Comparison of ENCODE assay signal across 22 cellular contexts in the genomic region with DNA sequence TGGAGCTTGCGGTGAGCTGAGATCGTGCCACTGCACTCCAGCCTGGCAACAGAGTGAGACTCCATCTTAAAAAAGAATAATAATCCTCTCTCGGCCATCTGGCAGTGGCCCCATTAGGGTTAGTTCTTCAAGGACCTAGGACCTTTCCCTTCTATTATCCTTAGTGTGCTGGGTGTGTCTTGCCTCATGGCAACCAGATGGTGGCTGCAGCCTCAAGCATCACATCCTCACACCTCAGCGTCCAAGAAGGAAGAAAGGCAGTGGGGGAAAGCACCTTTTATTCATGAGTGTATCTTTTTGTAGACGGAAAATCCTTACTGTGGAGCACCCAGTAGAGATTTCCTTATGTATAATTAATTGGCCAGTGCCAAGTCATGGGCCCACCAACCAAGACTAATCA. TPM values are rescaled to one million over a fixed set of nuclear protein-coding genes. Genes with fewer than 3 reads are reported as not detected.
DNase-seq lines count a peak whose midpoint lies in the region; ATAC-seq, FAIRE-seq and TF ChIP-seq lines count a peak whose summit lies in the region.
"Had no signal": no experiment of that assay in that cellular context is flagged by ENCODE, and none has a peak within 500 bp of the region (broad histone marks: within the 10 kb centered on the region; RNA-seq: fewer than 3 reads in every experiment).

No MANE protein-coding gene starts in this region.

- H3K4me1 ChIP-seq in H1 (replicated peaks in 1 of 4; ENCODE audit: control insufficient read depth in 3 of 4, insufficient read depth in 4 of 4, low read length in 3 of 4): no peaks in the 10 kb centered on the region
- peaks cover 26 to 27% of the 10 kb centered on the region in 2 experiments for H3K4me1 ChIP-seq in trophoblast cell (ENCODE audit: control insufficient read depth in 1 of 2, insufficient read depth in 2 of 2, low read length in 2 of 2)
- H3K4me1 ChIP-seq: BE2C had no signal

- H2BK20ac ChIP-seq in H1 (ENCODE audit: low read length): no peak overlapping the region

- no peaks in the 10 kb centered on the region for H3K9me3 ChIP-seq in H1 (ENCODE audit: insufficient read depth in 2 of 2, low read depth in 1 of 2, low read length in 1 of 2)
- H3K9me3 ChIP-seq in trophoblast cell (ENCODE audit: insufficient read depth, low read depth, low read length): no peaks in the 10 kb centered on the region
- H3K9me3 ChIP-seq: BE2C had no signal

- no peak overlapping the region for H3K56ac ChIP-seq in H1 (replicated peaks; ENCODE audit: insufficient read length, low read depth, low read length)

- H3K79me1 ChIP-seq in H1 (ENCODE audit: low read depth, low read length) (no peaks in the 10 kb centered on the region), trophoblast cell (ENCODE audit: low read length) (peaks cover 24% of the 10 kb centered on the region)

- no peak for TF ChIP-seq RAD21 in H1 (IDR thresholded peaks at IDR 0.05 in 1 of 2, conservative IDR thresholded peaks at IDR 0.05 in 1 of 2; ENCODE audit: low read depth in 2 of 2, low read length in 2 of 2)

- POLR2A ChIA-PET in H1 (lab: Charles Lee; ENCODE audit: partially characterized antibody): no interaction called here

- H4K20me1 ChIP-seq in H1 (replicated peaks in 1 of 2; ENCODE audit: control insufficient read depth in 1 of 2, insufficient read depth in 2 of 2, low read length in 2 of 2): no peaks in the 10 kb centered on the region

- WGBS in H1 (ENCODE audit: extremely low coverage in 1 of 2, insufficient coverage in 1 of 2, insufficient read length in 1 of 2, insufficient replicate concordance in 2 of 2, low coverage in 1 of 2, low lambda C conversion rate in 2 of 2, missing lambda C conversion rate in 1 of 2), 2 experiments: 77% methylated on average over 5 of the region's 5 CpGs; no CpG with 5 or more reads in 1 of the 2 experiments
- WGBS in trophoblast cell (ENCODE audit: extremely low coverage, insufficient coverage, insufficient read length): no CpG with 5 or more reads among the region's 5 CpGs

- H3K23ac ChIP-seq in H1 (ENCODE audit: insufficient read length) (no peak overlapping the region), trophoblast cell (ENCODE audit: low read length) (no peak overlapping the region)

- H3K4me3 ChIP-seq in H1 (ENCODE audit: extremely low read depth in 1 of 4, insufficient read depth in 2 of 4, low read depth in 3 of 4, low read length in 4 of 4) (no peak overlapping the region), trophoblast cell (ENCODE audit: low read depth, low read length) (no peak overlapping the region)
- H3K4me3 ChIP-seq: GM23338 had no signal

- FAIRE-seq in H1 (lab: Jason Lieb, UNC): no peak
- FAIRE-seq: A204.1, D721Med, HepG2 had no signal

- H3K9ac ChIP-seq in H1 (replicated peaks in 1 of 4; ENCODE audit: extremely low read depth in 1 of 4, low read depth in 3 of 4, low read length in 3 of 4): no peak overlapping the region
- H3K9ac ChIP-seq in trophoblast cell (ENCODE audit: low read length): no peak overlapping the region

- H2BK120ac ChIP-seq in H1 (replicated peaks; ENCODE audit: low read depth, low read length) (no peak overlapping the region), trophoblast cell (ENCODE audit: insufficient read depth, low read length, poor library complexity) (peak overlapping the region; percentile 47)

- no peak for TF ChIP-seq CTCF in H1 (IDR thresholded peaks at IDR 0.05; ENCODE audit: control extremely low read depth in 1 of 3, insufficient read depth in 1 of 3, low read depth in 1 of 3, low read length in 3 of 3)

- no peak overlapping the region for H3K14ac ChIP-seq in H1 (ENCODE audit: insufficient read length)
- no peak overlapping the region for H3K14ac ChIP-seq in trophoblast cell (ENCODE audit: low read length)

- peak; percentile 4 for DNase-seq in Caki2 (ENCODE audit: low read depth)
- peak; percentile 56 to 82 for DNase-seq in NCI-H524 (lab: John Stamatoyannopoulos, UW)
- DNase-seq in H1 (ENCODE audit: low read depth in 1 of 2, low spot score in 2 of 2): no peak
- no peak for DNase-seq in trophoblast cell
- no peak for DNase-seq in Kasumi-1 (lab: John Stamatoyannopoulos, UW)
- no peak for DNase-seq in NCI-H146 treated with DMSO at 0.1 percent for 48 hours (lab: John Stamatoyannopoulos, UW; ENCODE audit: unreplicated experiment)
- DNase-seq: ACHN; BE2C; C1 segment of cervical spinal cord; CD4-positive, CD25-positive, alpha-beta regulatory T cell; CD8-positive, alpha-beta memory T cell; COR-L47; DMS79; GDM1; H7; HFFc6 had no signal

- H2BK5ac ChIP-seq in H1 (ENCODE audit: low read depth, low read length): no peak overlapping the region
- H2BK5ac ChIP-seq in trophoblast cell (ENCODE audit: low read depth, low read length, poor library complexity): no peak overlapping the region

- H2AK5ac ChIP-seq in H1 (ENCODE audit: low read depth, low read length) (no peak overlapping the region), trophoblast cell (ENCODE audit: low read length) (no peak overlapping the region)

- no peak overlapping the region for H4K5ac ChIP-seq in H1 (ENCODE audit: insufficient read length, low read depth, low read length)

- H4K91ac ChIP-seq in H1 (replicated peaks; ENCODE audit: insufficient read length, low read length): no peak overlapping the region
- H4K91ac ChIP-seq in trophoblast cell (ENCODE audit: low read depth, low read length): no peak overlapping the region

- H3K79me2 ChIP-seq in H1 (ENCODE audit: control insufficient read depth in 1 of 2, insufficient read depth in 2 of 2, low read length in 2 of 2) (no peaks in the 10 kb centered on the region), trophoblast cell (ENCODE audit: control insufficient read depth, insufficient read depth, low read length, poor library complexity) (peaks cover 2% of the 10 kb centered on the region)

- no peak for TF ChIP-seq POLR2A in H1 (IDR thresholded peaks at IDR 0.05; ENCODE audit: control extremely low read depth in 1 of 2, low read depth in 2 of 2, low read length in 2 of 2)

- no peak for TF ChIP-seq EP300 in H1 (IDR thresholded peaks at IDR 0.05; ENCODE audit: borderline replicate concordance in 1 of 2, low read depth in 2 of 2, low read length in 2 of 2)

- no peak overlapping the region for H4K12ac ChIP-seq in trophoblast cell (ENCODE audit: low read depth, low read length)

- H3K23me2 ChIP-seq in H1 (ENCODE audit: low read depth, low read length): no peaks in the 10 kb centered on the region

- CTCF ChIA-PET in H1 (lab: Charles Lee; ENCODE audit: partially characterized antibody): interaction anchor here (1.4 kb wide), 1 partner anchor 13 kb away, joined by 3 read pairs; no protein-coding TSS in a partner anchor

- H3K4me2 ChIP-seq in H1 (ENCODE audit: insufficient read depth in 1 of 2, low read depth in 2 of 2, low read length in 2 of 2) (no peak overlapping the region), trophoblast cell (ENCODE audit: low read length) (no peak overlapping the region)
- H3K4me2 ChIP-seq: GM23338 had no signal

- H3K27me3 ChIP-seq in H1 (replicated peaks in 1 of 4; ENCODE audit: control insufficient read depth in 3 of 4, extremely low read depth in 1 of 4, insufficient read depth in 3 of 4, low read length in 3 of 4): no peaks in the 10 kb centered on the region
- no peaks in the 10 kb centered on the region for H3K27me3 ChIP-seq in trophoblast cell (ENCODE audit: insufficient read depth, low read length)
- H3K27me3 ChIP-seq: BE2C had no signal

- H2BK12ac ChIP-seq in H1 (ENCODE audit: low read depth, low read length): no peak overlapping the region
- H2BK12ac ChIP-seq in trophoblast cell (ENCODE audit: low read length): peak overlapping the region; percentile 67

- H3K36me3 ChIP-seq in H1 (ENCODE audit: control insufficient read depth in 2 of 4, insufficient read depth in 4 of 4, low read length in 3 of 4): no peaks in the 10 kb centered on the region
- no peaks in the 10 kb centered on the region for H3K36me3 ChIP-seq in trophoblast cell (ENCODE audit: control insufficient read depth in 1 of 2, insufficient read depth in 2 of 2, low read length in 2 of 2)
- H3K36me3 ChIP-seq: BE2C had no signal

- H2AFZ ChIP-seq in H1 (ENCODE audit: low read length) (no peak overlapping the region), trophoblast cell (ENCODE audit: insufficient read depth, low read length, poor library complexity) (no peak overlapping the region)

- H3K27ac ChIP-seq in H1 (ENCODE audit: low read depth, low read length): no peak overlapping the region
- H3K27ac ChIP-seq in trophoblast cell (ENCODE audit: low read depth, low read length): no peak overlapping the region

- no peak for ATAC-seq in HG03469 (IDR thresholded peaks at IDR 0.05; ENCODE audit: unreplicated experiment)
- ATAC-seq: GM23338, HCT116, HepG2 had no signal

- no peak overlapping the region for H2BK15ac ChIP-seq in H1 (ENCODE audit: low read length)

- H4K8ac ChIP-seq in H1 (ENCODE audit: extremely low read depth, insufficient read depth, low read length) (no peak overlapping the region), trophoblast cell (ENCODE audit: low read depth, low read length) (no peak overlapping the region)

- H3K18ac ChIP-seq in H1 (ENCODE audit: extremely low read depth, low read length): no peak overlapping the region
- H3K18ac ChIP-seq in trophoblast cell (ENCODE audit: low read length): no peak overlapping the region

- H3K4ac ChIP-seq in H1 (replicated peaks; ENCODE audit: insufficient read length, low read depth, low read length): no peak overlapping the region
- H3K4ac ChIP-seq in trophoblast cell (ENCODE audit: low read depth, low read length): no peak overlapping the region

- in situ Hi-C loops in Caki2 (cut with HindIII; ENCODE audit: low pct_unique_long_range_greater_than_20kb, low sequenced_read_pairs): no loop called here

TF ChIP-seq in H1, 55 proteins besides CTCF, POLR2A, EP300 and RAD21 (continues in another document):
- TF ChIP-seq PHF8 (conservative IDR thresholded peaks at IDR 0.05; ENCODE audit: low read depth, low read length): no peak
- TF ChIP-seq, protein P1, sequence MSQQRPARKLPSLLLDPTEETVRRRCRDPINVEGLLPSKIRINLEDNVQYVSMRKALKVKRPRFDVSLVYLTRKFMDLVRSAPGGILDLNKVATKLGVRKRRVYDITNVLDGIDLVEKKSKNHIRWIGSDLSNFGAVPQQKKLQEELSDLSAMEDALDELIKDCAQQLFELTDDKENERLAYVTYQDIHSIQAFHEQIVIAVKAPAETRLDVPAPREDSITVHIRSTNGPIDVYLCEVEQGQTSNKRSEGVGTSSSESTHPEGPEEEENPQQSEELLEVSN (IDR thresholded peaks at IDR 0.05): peak; percentile 64; the same call in 1 of the 2 replicates

RNA-seq across cellular contexts. Expression of a gene that starts 42.7 kb away (rescaled TPM):
- total RNA-seq in Caki2 (2014; rRNA removed; shearing (Covaris generic); ENCODE audit: low replicate concordance): 152 and 172 TPM in 2 replicates
- 146 and 161 TPM in 2 replicates for total RNA-seq in H1 (2021; fragmentation: NEBNext Ultra II Directional; extraction: Animal tissue kit (Norgen Biotek cat#: 25700))
- polyA plus RNA-seq in H1 (2011; rRNA removed): 19.3 and 67.3 TPM in 2 replicates
- 38.7 TPM for polyA plus RNA-seq in H1 (2011; cell fraction: cytosol; rRNA removed)
- 39.2 TPM for polyA plus RNA-seq in H1 (2011; cell fraction: nucleus; rRNA removed)
- 111 to 150 TPM (median 125 TPM) in 4 replicates for polyA plus RNA-seq in H1 (2012, experiment 1 of 2)
- 9.4 TPM for polyA plus RNA-seq in H1 (2012, experiment 2 of 2)
- polyA plus RNA-seq in H1 (2013, experiment 1 of 2): 108 TPM
- 103 TPM for polyA plus RNA-seq in H1 (2013, experiment 2 of 2)
- 139 and 420 TPM in 2 replicates for polyA minus RNA-seq in H1 (2011; rRNA and poly(A)+ RNA removed)
- 116 TPM for polyA minus RNA-seq in H1 (2011; cell fraction: cytosol; rRNA and poly(A)+ RNA removed)
- 156 TPM for polyA minus RNA-seq in H1 (2011; cell fraction: nucleus; rRNA and poly(A)+ RNA removed)
- 57.9 and 61.0 TPM in 2 replicates for polyA plus RNA-seq in trophoblast cell (2013)

Comparison
In these comparisons a context has a peak if more than half of its experiments do, and no peak if none do; other contexts are left out.
1. DNase-seq: peak in Caki2 (single experiment) and NCI-H524 (2 of 2); none in H1 (0 of 2), trophoblast cell (0 of 2), Kasumi-1 (0 of 2) and NCI-H146 treated with DMSO at 0.1 percent for 48 hours (single experiment).